Comparison of ENCODE assay signal across 6 cellular contexts in the genomic region with DNA sequence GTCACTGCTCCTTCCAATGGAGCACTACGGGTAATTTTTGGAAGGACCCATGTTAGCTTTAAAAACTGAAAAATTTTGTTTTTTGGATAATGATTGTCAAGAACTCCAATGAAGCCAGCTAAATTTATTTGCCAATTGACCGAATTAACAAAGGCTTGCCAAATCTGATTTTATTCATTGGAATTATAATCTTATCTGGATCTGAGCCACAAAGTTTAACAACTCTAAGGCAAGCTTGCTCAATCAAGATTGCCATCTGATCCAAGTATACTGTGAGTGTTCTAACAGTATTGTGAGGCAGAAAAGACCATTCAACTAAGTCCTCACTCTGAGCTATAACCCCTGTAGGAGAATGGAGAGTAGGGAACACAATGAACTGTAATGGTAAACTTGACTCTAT. TPM values are rescaled to one million over a fixed set of nuclear protein-coding genes. Genes with fewer than 3 reads are reported as not detected.
"Had no signal": no experiment of that assay in that cellular context is flagged by ENCODE, and none has a peak within 500 bp of the region (broad histone marks: within the 10 kb centered on the region; RNA-seq: fewer than 3 reads in every experiment).

No MANE protein-coding gene starts in this region.

RNA-seq across cellular contexts. Expression of gene TMC5, which starts 20.3 kb away (rescaled TPM):
- total RNA-seq: chondrocyte; glomerular endothelial cell; left ventricle myocardium superior; natural killer cell treated with Interleukin-12 subunit alpha and Interleukin-12 subunit beta and Interleukin-15 and Interleukin-18, amount 100 ng/mL, for 72 hours; neural crest cell; tibial nerve had no signal
